Comparison of ENCODE assay signal across 12 cellular contexts in genomic region chr11:128662960-128663359, GRCh38.
"Had no signal": no experiment of that assay in that cellular context is flagged by ENCODE, and none has a peak within 500 bp of the region (broad histone marks: within the 10 kb centered on the region; RNA-seq: fewer than 3 reads in every experiment).

No MANE protein-coding gene starts in this region.

- ATAC-seq: activated CD4-positive, CD25-positive, alpha-beta regulatory T cell treated with anti-CD3 and anti-CD28 coated beads, Interleukin-2, amount 50 U/mL, for 24 hours; foreskin keratinocyte; left lobe of liver; pancreas had no signal

- H3K9me3 ChIP-seq: colonic mucosa, esophagus squamous epithelium, pancreas, uterus had no signal

- H3K4me3 ChIP-seq: colonic mucosa, esophagus squamous epithelium, pancreas, uterus had no signal

- H3K36me3 ChIP-seq: colonic mucosa, esophagus squamous epithelium, pancreas, uterus had no signal

- H3K27ac ChIP-seq: colonic mucosa, esophagus squamous epithelium, foreskin keratinocyte, pancreas, uterus had no signal

- H3K4me1 ChIP-seq: colonic mucosa, esophagus squamous epithelium, foreskin keratinocyte, pancreas, uterus had no signal

- DNase-seq: activated effector memory CD4-positive, alpha-beta T cell treated with Interleukin-2 at 50 U/mL for 16 hours; activated T-cell treated with anti-CD3 and anti-CD28 coated beads, Interleukin-2, amount 50 U/mL, for 24 hours; caudate nucleus; colonic mucosa; esophagus squamous epithelium; foreskin keratinocyte; pancreas; stimulated activated CD4-positive, alpha-beta T cell treated with anti-CD3 and anti-CD28 coated beads, Interleukin-4, amount 100 ng/mL, for 1 hour; stimulated activated CD8-positive, alpha-beta memory T cell treated with anti-CD3 and anti-CD28 coated beads, Interleukin-4, amount 100 ng/mL, for 48 hours; uterus had no signal

- H3K27me3 ChIP-seq: pancreas, uterus had no signal
